In genomic region chr2:7357993-7358392, GRCh38 we compare ENCODE assay signal across 16 cellular contexts.
DNase-seq lines count a peak whose midpoint lies in the region; ATAC-seq, FAIRE-seq and TF ChIP-seq lines count a peak whose summit lies in the region.
"Had no signal": no experiment of that assay in that cellular context is flagged by ENCODE, and none has a peak within 500 bp of the region (broad histone marks: within the 10 kb centered on the region; RNA-seq: fewer than 3 reads in every experiment).

No MANE protein-coding gene starts in this region.

- DNase-seq in DND-41: no peak
- no peak for DNase-seq in body of pancreas
- DNase-seq in pancreas: no peak
- DNase-seq in KBM-7: no peak
- no peak for DNase-seq in coronary artery (ENCODE audit: low spot score)
- DNase-seq: CD4-positive, CD25-positive, alpha-beta regulatory T cell; CD8-positive, alpha-beta memory T cell; COR-L47; DMS 273 treated with DMSO at 0.1 percent for 48 hours had no signal

- 90 to 92% methylated on average over 2 of the region's 2 CpGs for WGBS in body of pancreas, 2 donors
- WGBS in pancreas, 2 donors: 93 to 95% methylated on average over 2 of the region's 2 CpGs

- ATAC-seq in DND-41 (ENCODE audit: insufficient read depth, low read depth) (no peak), body of pancreas (no peak), pancreas (no peak), HG03135 (IDR thresholded peaks at IDR 0.05; ENCODE audit: unreplicated experiment) (no peak)

- H3K4me1 ChIP-seq in DND-41 (ENCODE audit: insufficient read depth, low read length) (no peaks in the 10 kb centered on the region), body of pancreas (peaks cover 37% of the 10 kb centered on the region), pancreas (peaks cover 21 to 26% (median 24%) of the 10 kb centered on the region in 3 donors)
- H3K4me1 ChIP-seq: BLaER1 treated with 17β-estradiol and CSF1 and Interleukin-3, amounts not matched to agents 10 nM and 100 nM; HAP-1 had no signal

- no peaks in the 10 kb centered on the region for H3K36me3 ChIP-seq in DND-41 (ENCODE audit: insufficient read depth, low read length)
- H3K36me3 ChIP-seq in body of pancreas (replicated peaks in 1 of 2; ENCODE audit: insufficient read depth in 1 of 2, low read depth in 2 of 2): no peaks in the 10 kb centered on the region
- H3K36me3 ChIP-seq in pancreas: no peaks in the 10 kb centered on the region
- H3K36me3 ChIP-seq: BLaER1 treated with 17β-estradiol and CSF1 and Interleukin-3, amounts not matched to agents 10 nM and 100 nM; HAP-1 had no signal

- intact Hi-C loops in body of pancreas (cut with DNase I) (no loop called here), pancreas (cut with DNase I) (no loop called here)

- no peak for FAIRE-seq in pancreas (lab: Jason Lieb, UNC)
- FAIRE-seq: G401.6, GM12891, GM19239, H1 had no signal

- in situ Hi-C loops in KBM-7 (cut with MboI; ENCODE audit: low pct_unique_long_range_greater_than_20kb, low sequenced_read_pairs): no loop called here

- H2AFZ ChIP-seq in DND-41 (ENCODE audit: low read depth, low read length): no peak overlapping the region

- H3K27ac ChIP-seq in DND-41 (ENCODE audit: low read length) (no peak overlapping the region), body of pancreas (peak overlapping the region in 3 of 4 donors; percentile 86 to 91 (median 89)), pancreas (peak overlapping the region; percentile 46 to 88 (median 88)), coronary artery (no peak overlapping the region)
- H3K27ac ChIP-seq: BLaER1 treated with 17β-estradiol and CSF1 and Interleukin-3, amounts not matched to agents 10 nM and 100 nM had no signal

- TF ChIP-seq CTCF in DND-41 (IDR thresholded peaks at IDR 0.05; ENCODE audit: borderline replicate concordance, extremely low read depth, low read length, poor library complexity, severe bottlenecking) (peak; percentile 4), body of pancreas (IDR thresholded peaks at IDR 0.05) (no peak), pancreas (IDR thresholded peaks at IDR 0.05) (no peak), coronary artery (IDR thresholded peaks at IDR 0.05) (no peak)

- H3K4me2 ChIP-seq in DND-41 (ENCODE audit: insufficient read depth, low read length): no peak overlapping the region
- H3K4me2 ChIP-seq: BLaER1 treated with 17β-estradiol and CSF1 and Interleukin-3, amounts not matched to agents 10 nM and 100 nM had no signal

- no peaks in the 10 kb centered on the region for H3K9me3 ChIP-seq in DND-41 (ENCODE audit: insufficient read depth, low read length, severe bottlenecking)
- H3K9me3 ChIP-seq in body of pancreas: no peaks in the 10 kb centered on the region
- H3K9me3 ChIP-seq in pancreas: no peaks in the 10 kb centered on the region
- H3K9me3 ChIP-seq: HAP-1 had no signal

- no peak overlapping the region for H3K4me3 ChIP-seq in DND-41 (ENCODE audit: low read depth in 1 of 2, low read length in 2 of 2)
- H3K4me3 ChIP-seq in body of pancreas: no peak overlapping the region
- H3K4me3 ChIP-seq in pancreas: no peak overlapping the region
- H3K4me3 ChIP-seq in coronary artery: no peak overlapping the region
- H3K4me3 ChIP-seq: BLaER1 treated with 17β-estradiol and CSF1 and Interleukin-3, amounts not matched to agents 10 nM and 100 nM; HAP-1 had no signal

- no peak for TF ChIP-seq POLR2A in body of pancreas (IDR thresholded peaks at IDR 0.05)

- H4K20me1 ChIP-seq in DND-41 (ENCODE audit: insufficient read depth, low read length): no peaks in the 10 kb centered on the region
- H4K20me1 ChIP-seq: BLaER1 treated with 17β-estradiol and CSF1 and Interleukin-3, amounts not matched to agents 10 nM and 100 nM had no signal

- no peaks in the 10 kb centered on the region for H3K79me2 ChIP-seq in DND-41 (ENCODE audit: insufficient read depth, low read length)

- H3K27me3 ChIP-seq in DND-41 (ENCODE audit: insufficient read depth, low read length, poor library complexity): no peaks in the 10 kb centered on the region
- H3K27me3 ChIP-seq in body of pancreas: no peaks in the 10 kb centered on the region
- H3K27me3 ChIP-seq in pancreas: no peaks in the 10 kb centered on the region
- H3K27me3 ChIP-seq: BLaER1 treated with 17β-estradiol and CSF1 and Interleukin-3, amounts not matched to agents 10 nM and 100 nM had no signal

- H3K9ac ChIP-seq in DND-41 (ENCODE audit: low read depth, low read length): no peak overlapping the region
- H3K9ac ChIP-seq: BLaER1 treated with 17β-estradiol and CSF1 and Interleukin-3, amounts not matched to agents 10 nM and 100 nM had no signal

Comparison
In these comparisons a context has a peak if more than half of its experiments do, and no peak if none do; other contexts are left out.
1. H3K27ac ChIP-seq: peak in body of pancreas (3 of 4) and pancreas (4 of 4); none in DND-41 (single experiment) and coronary artery (0 of 2).